25 cellular contexts compared by ENCODE assay signal in the genomic region with DNA sequence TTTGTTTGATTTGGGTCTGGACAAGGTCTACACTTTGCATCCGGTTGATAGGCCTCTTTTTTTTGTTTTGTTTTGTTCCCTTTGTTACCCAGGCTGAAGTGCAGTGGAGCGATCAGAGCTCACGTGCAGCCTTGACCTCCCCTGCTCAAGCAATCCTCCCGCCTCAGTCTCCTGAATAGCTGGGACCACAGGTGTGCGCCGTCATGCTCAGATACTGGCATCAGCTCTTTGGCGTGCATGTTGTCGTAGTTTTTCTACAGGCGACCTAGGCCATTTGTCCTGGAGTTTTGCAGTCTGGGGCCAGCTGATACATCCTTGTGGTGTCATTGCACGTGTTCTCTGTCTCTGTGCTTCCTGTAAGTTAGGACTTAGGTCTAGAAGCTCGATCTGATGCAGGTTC. TPM values are rescaled to one million over a fixed set of nuclear protein-coding genes. Genes with fewer than 3 reads are reported as not detected.
"Had no signal": no experiment of that assay in that cellular context is flagged by ENCODE, and none has a peak within 500 bp of the region (broad histone marks: within the 10 kb centered on the region; RNA-seq: fewer than 3 reads in every experiment).

No MANE protein-coding gene starts in this region.

- H3K27me3 ChIP-seq: dorsolateral prefrontal cortex, heart left ventricle, ovary, right atrium auricular region had no signal

- DNase-seq: dorsolateral prefrontal cortex; effector CD8-positive, alpha-beta T cell; heart left ventricle; hippocampal formation; islet precursor cell; left ventricle myocardium inferior; mesenchymal stem cell; naive thymus-derived CD4-positive, alpha-beta T cell; ovary; small intestine; stimulated activated CD4-positive, alpha-beta T cell treated with anti-CD3 and anti-CD28 coated beads, Interleukin-12 subunit alpha, Interleukin-12 subunit beta, amount 100 ng/mL, for 4 hours; stimulated activated naive CD4-positive, alpha-beta T cell treated with Interleukin-2 at 50 U/mL for 16 hours had no signal

- H3K9me3 ChIP-seq: heart left ventricle, left ventricle myocardium inferior, ovary, right atrium auricular region had no signal

- FAIRE-seq: frontal cortex, small intestine, urothelium cell line had no signal

- H3K4me3 Mint-ChIP-seq: naive thymus-derived CD4-positive, alpha-beta T cell; neural crest cell; type B pancreatic cell had no signal

- H3K27ac ChIP-seq: coronary artery, heart left ventricle, left ventricle myocardium inferior, right atrium auricular region had no signal

- H3K9me3 Mint-ChIP-seq: naive thymus-derived CD4-positive, alpha-beta T cell; neural crest cell; type B pancreatic cell had no signal

- H3K36me3 ChIP-seq: heart left ventricle, left ventricle myocardium inferior, ovary, right atrium auricular region had no signal

- H3K36me3 Mint-ChIP-seq: type B pancreatic cell had no signal

- ATAC-seq: esophagus mucosa, heart left ventricle had no signal

- H3K4me3 ChIP-seq: coronary artery, dorsolateral prefrontal cortex, heart left ventricle, left ventricle myocardium inferior, lung, ovary, right atrium auricular region had no signal

- H3K27me3 Mint-ChIP-seq: naive thymus-derived CD4-positive, alpha-beta T cell; type B pancreatic cell had no signal

RNA-seq across cellular contexts. Expression of gene NCCRP1, which starts 54.8 kb away (rescaled TPM):
- total RNA-seq: chondrocyte; fibroblast of lung; frontal cortex; glomerular endothelial cell; left ventricle myocardium inferior; mononuclear cell; naive thymus-derived CD4-positive, alpha-beta T cell; neural crest cell; posterior vena cava; right atrium auricular region had no signal
- polyA plus RNA-seq: fibroblast of lung; heart left ventricle; naive thymus-derived CD4-positive, alpha-beta T cell had no signal

RNA-seq across cellular contexts. Expression of gene ACP7, which starts 57.8 kb away (rescaled TPM):
- total RNA-seq: chondrocyte; fibroblast of lung; frontal cortex; glomerular endothelial cell; heart left ventricle; left ventricle myocardium inferior; lung; mononuclear cell; naive thymus-derived CD4-positive, alpha-beta T cell; neural crest cell; ovary; posterior vena cava; right atrium auricular region had no signal
- polyA plus RNA-seq: fibroblast of lung; heart left ventricle; naive thymus-derived CD4-positive, alpha-beta T cell; ovary had no signal
